In genomic region chr12:30423330-30423729, GRCh38 we compare ENCODE assay signal across 24 cellular contexts.
"Had no signal": no experiment of that assay in that cellular context is flagged by ENCODE, and none has a peak within 500 bp of the region (broad histone marks: within the 10 kb centered on the region; RNA-seq: fewer than 3 reads in every experiment).

No MANE protein-coding gene starts in this region.

- H3K4me1 Mint-ChIP-seq: mesothelial cell of epicardium had no signal

- FAIRE-seq: colon, endothelial cell of umbilical vein, islet of Langerhans, keratinocyte had no signal

- H3K4me3 ChIP-seq: coronary artery, dorsolateral prefrontal cortex, esophagus squamous epithelium, gastrocnemius medialis, heart right ventricle, left lung, lower lobe of right lung, mucosa of descending colon had no signal

- H3K9me3 ChIP-seq: esophagus squamous epithelium, gastrocnemius medialis, lower lobe of right lung had no signal

- H3K4me1 ChIP-seq: esophagus squamous epithelium, gastrocnemius medialis, left lung, lower lobe of right lung had no signal

- H3K4me3 Mint-ChIP-seq: mesothelial cell of epicardium had no signal

- H3K36me3 Mint-ChIP-seq: mesothelial cell of epicardium had no signal

- H3K27ac ChIP-seq: coronary artery, dorsolateral prefrontal cortex, esophagus squamous epithelium, gastrocnemius medialis, left lung, lower lobe of right lung had no signal

- H3K27ac Mint-ChIP-seq: mesothelial cell of epicardium had no signal

- H3K36me3 ChIP-seq: esophagus squamous epithelium, gastrocnemius medialis, heart right ventricle, left lung, lower lobe of right lung had no signal

- ATAC-seq: gastrocnemius medialis, left lung, lower lobe of right lung, mucosa of descending colon had no signal

- DNase-seq: dermis blood vessel endothelial cell; dorsolateral prefrontal cortex; effector CD4-positive, alpha-beta T cell; effector memory CD4-positive, alpha-beta T cell; esophagus squamous epithelium; foreskin fibroblast; foreskin melanocyte; gastrocnemius medialis; glutamatergic neuron; head of caudate nucleus; heart right ventricle; hippocampal formation; left cardiac atrium; left lung; left ventricle myocardium superior; lower lobe of right lung; mesenchymal stem cell; mucosa of descending colon had no signal

- H3K27me3 ChIP-seq: dorsolateral prefrontal cortex, esophagus squamous epithelium, gastrocnemius medialis, heart right ventricle, left lung had no signal
